Comparison of ENCODE assay signal across 14 cellular contexts in genomic region chr20:38339521-38339896, GRCh38. TPM values are rescaled to one million over a fixed set of nuclear protein-coding genes. Genes with fewer than 3 reads are reported as not detected.
"Had no signal": no experiment of that assay in that cellular context is flagged by ENCODE, and none has a peak within 500 bp of the region (broad histone marks: within the 10 kb centered on the region; RNA-seq: fewer than 3 reads in every experiment).

No MANE protein-coding gene starts in this region.

RNA-seq across cellular contexts. Expression of gene LBP, which starts 6.8 kb away (rescaled TPM):
- total RNA-seq: activated B cell treated with CpG ODN at 0.5 μM for 24 hours; activated CD4-positive, alpha-beta memory T cell treated with anti-CD3 and anti-CD28 coated beads for 36 hours; activated CD4-positive, alpha-beta memory T cell treated with anti-CD3 and anti-CD28 coated beads, Interleukin-2, amount 10 ng/mL, durations not matched to agents 7 days and 5 days; activated CD4-positive, alpha-beta T cell treated with anti-CD3 and anti-CD28 coated beads for 36 hours; activated CD4-positive, alpha-beta T cell treated with anti-CD3 and anti-CD28 coated beads, Interleukin-2, amount 10 ng/mL, durations not matched to agents 24 days and 14 days; activated CD4-positive, alpha-beta T cell treated with anti-CD3 and anti-CD28 coated beads, Interleukin-2, amount 10 ng/mL, durations not matched to agents 7 days and 5 days; activated CD8-positive, alpha-beta memory T cell treated with anti-CD3 and anti-CD28 coated beads for 36 hours; activated CD8-positive, alpha-beta memory T cell treated with anti-CD3 and anti-CD28 coated beads, Interleukin-2, amount 10 ng/mL, durations not matched to agents 7 days and 5 days; activated CD8-positive, alpha-beta T cell treated with anti-CD3 and anti-CD28 coated beads for 36 hours; activated CD8-positive, alpha-beta T cell treated with anti-CD3 and anti-CD28 coated beads, Interleukin-2, amount 10 ng/mL, durations not matched to agents 7 days and 5 days; T-helper 1 cell treated with Interleukin-12 subunit alpha and Interleukin-12 subunit beta and Interleukin-4 antibody, amounts not matched to agents 30 ng/mL and 1 ng/mL, for 36 hours; T-helper 17 cell; T-helper 2 cell treated with Interferon-gamma antibody and Interleukin-4, amounts not matched to agents 100 ng/mL and 5 ng/mL, for 36 hours had no signal

RNA-seq across cellular contexts. Expression of gene BPI, which starts 35.6 kb away (rescaled TPM):
- total RNA-seq: activated B cell treated with CpG ODN at 0.5 μM for 24 hours; activated CD4-positive, alpha-beta memory T cell treated with anti-CD3 and anti-CD28 coated beads for 36 hours; activated CD4-positive, alpha-beta memory T cell treated with anti-CD3 and anti-CD28 coated beads, Interleukin-2, amount 10 ng/mL, durations not matched to agents 7 days and 5 days; activated CD4-positive, alpha-beta T cell treated with anti-CD3 and anti-CD28 coated beads for 36 hours; activated CD4-positive, alpha-beta T cell treated with anti-CD3 and anti-CD28 coated beads, Interleukin-2, amount 10 ng/mL, durations not matched to agents 24 days and 14 days; activated CD4-positive, alpha-beta T cell treated with anti-CD3 and anti-CD28 coated beads, Interleukin-2, amount 10 ng/mL, durations not matched to agents 7 days and 5 days; activated CD8-positive, alpha-beta memory T cell treated with anti-CD3 and anti-CD28 coated beads for 36 hours; activated CD8-positive, alpha-beta memory T cell treated with anti-CD3 and anti-CD28 coated beads, Interleukin-2, amount 10 ng/mL, durations not matched to agents 7 days and 5 days; activated CD8-positive, alpha-beta T cell treated with anti-CD3 and anti-CD28 coated beads for 36 hours; activated CD8-positive, alpha-beta T cell treated with anti-CD3 and anti-CD28 coated beads, Interleukin-2, amount 10 ng/mL, durations not matched to agents 7 days and 5 days; T-helper 1 cell treated with Interleukin-12 subunit alpha and Interleukin-12 subunit beta and Interleukin-4 antibody, amounts not matched to agents 30 ng/mL and 1 ng/mL, for 36 hours; T-helper 17 cell; T-helper 2 cell treated with Interferon-gamma antibody and Interleukin-4, amounts not matched to agents 100 ng/mL and 5 ng/mL, for 36 hours; WTC11 had no signal
